In the genomic region with DNA sequence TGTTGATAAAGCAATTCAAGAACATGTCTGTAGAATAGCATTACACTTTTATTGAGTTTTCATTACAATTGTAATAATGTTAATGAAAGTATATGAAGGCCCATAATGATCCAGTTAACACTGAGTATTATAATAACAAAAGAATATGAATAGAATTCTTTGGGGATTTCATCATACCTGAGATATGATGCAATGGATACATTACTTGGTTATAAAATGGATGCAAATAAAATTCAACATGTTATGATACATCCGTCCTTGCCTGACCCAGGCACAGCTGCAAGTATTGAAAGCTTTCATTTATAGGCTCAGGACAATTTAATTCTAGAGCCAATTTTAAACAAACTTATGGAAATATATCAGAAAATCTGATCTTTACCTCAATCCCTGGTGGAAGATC, we compare ENCODE assay signal across 32 cellular contexts. TPM values are rescaled to one million over a fixed set of nuclear protein-coding genes. Genes with fewer than 3 reads are reported as not detected.
"Had no signal": no experiment of that assay in that cellular context is flagged by ENCODE, and none has a peak within 500 bp of the region (broad histone marks: within the 10 kb centered on the region; RNA-seq: fewer than 3 reads in every experiment).

No MANE protein-coding gene starts in this region.

- ATAC-seq: activated CD4-positive, CD25-positive, alpha-beta regulatory T cell treated with anti-CD3 and anti-CD28 coated beads, Interleukin-2, amount 50 U/mL, for 24 hours; activated CD8-positive, alpha-beta T cell treated with anti-CD3 and anti-CD28 coated beads for 36 hours; activated T-cell treated with anti-CD3 and anti-CD28 coated beads, Interleukin-2, amount 50 U/mL, for 4 hours; activated T-helper 17 cell treated with anti-CD3 and anti-CD28 coated beads, Interleukin-2, amount 50 U/mL, for 72 hours; effector memory CD8-positive, alpha-beta T cell; gastroesophageal sphincter had no signal

- H3K9me3 ChIP-seq: esophagus muscularis mucosa, gastroesophageal sphincter had no signal

- H3K4me3 ChIP-seq: esophagus muscularis mucosa, gastroesophageal sphincter had no signal

- H3K27ac ChIP-seq: brain microvascular endothelial cell, esophagus muscularis mucosa, gastroesophageal sphincter, WERI-Rb-1 had no signal

- FAIRE-seq: astrocyte, colon had no signal

- H3K27me3 ChIP-seq: brain microvascular endothelial cell had no signal

- H3K4me1 ChIP-seq: esophagus muscularis mucosa, gastroesophageal sphincter had no signal

- H3K36me3 ChIP-seq: brain microvascular endothelial cell, esophagus muscularis mucosa, gastroesophageal sphincter, WERI-Rb-1 had no signal

- DNase-seq: activated B cell treated with CpG ODN at 0.5 μM for 24 hours; activated CD4-positive, alpha-beta T cell treated with anti-CD3 and anti-CD28 coated beads for 48 hours; activated CD4-positive, alpha-beta T cell treated with anti-CD3 and anti-CD28 coated beads, Interleukin-2, amount 50 U/mL, for 1 hour; activated CD4-positive, alpha-beta T cell treated with anti-CD3 and anti-CD28 coated beads, Interleukin-2, amount 50 U/mL, for 48 hours; activated CD8-positive, alpha-beta memory T cell treated with anti-CD3 and anti-CD28 coated beads for 24 hours; activated CD8-positive, alpha-beta T cell treated with anti-CD3 and anti-CD28 coated beads for 36 hours; activated effector memory CD4-positive, alpha-beta T cell treated with Interleukin-2 at 50 U/mL for 16 hours; activated gamma-delta T cell treated with Interleukin-2 at 50 U/mL for 16 hours; activated naive CD4-positive, alpha-beta T cell treated with anti-CD3 and anti-CD28 coated beads, Interleukin-2, amount 50 U/mL, for 16 hours; activated naive CD4-positive, alpha-beta T cell treated with Interleukin-2 at 50 U/mL for 16 hours; activated T-cell treated with anti-CD3 and anti-CD28 coated beads, Interleukin-2, amount 50 U/mL, for 4 hours; amniotic stem cell; anterior cingulate cortex; brain microvascular endothelial cell; caudate nucleus; cortex of kidney; dermis blood vessel endothelial cell; effector CD4-positive, alpha-beta T cell; effector memory CD8-positive, alpha-beta T cell; erythroblast; foreskin melanocyte; hippocampal formation; T1000; WERI-Rb-1 had no signal

RNA-seq across cellular contexts. Expression of a gene that starts 8.2 kb away (rescaled TPM):
- total RNA-seq: chondrocyte, dermis blood vessel endothelial cell, glomerular endothelial cell had no signal
